10 cellular contexts compared by ENCODE assay signal in the genomic region with DNA sequence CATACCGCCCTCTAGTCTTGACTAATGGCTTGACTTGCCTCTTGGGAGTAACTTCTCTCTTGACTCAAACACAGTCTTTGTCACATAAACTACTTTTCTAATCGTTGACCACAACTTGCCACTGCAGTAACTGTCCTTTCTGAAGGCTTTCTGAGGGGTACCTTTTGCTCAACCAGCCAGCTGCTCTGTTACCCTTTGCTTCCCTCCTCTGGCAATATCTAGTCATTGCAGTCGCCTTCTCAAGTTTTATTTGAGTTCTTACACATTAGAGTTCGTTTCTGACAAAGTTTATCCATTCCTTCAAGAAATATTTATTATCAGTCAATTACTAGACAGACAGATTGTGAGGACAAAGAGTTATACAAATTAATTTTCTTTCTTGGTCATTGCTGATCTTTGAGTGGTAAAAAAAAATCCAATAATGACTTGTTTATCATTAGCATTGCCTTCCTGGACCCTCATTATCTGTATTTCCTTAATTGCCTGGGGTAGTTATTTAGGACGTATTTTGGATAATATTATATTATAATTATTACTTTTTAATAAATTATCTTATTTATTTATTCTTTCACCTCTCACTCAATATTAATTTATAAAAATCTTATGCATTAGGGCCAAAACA.
A peak's percentile ranks its signal among the peaks of the same experiment; 100 is the strongest.
DNase-seq lines count a peak whose midpoint lies in the region; ATAC-seq and TF ChIP-seq lines count a peak whose summit lies in the region.
"Had no signal": no experiment of that assay in that cellular context is flagged by ENCODE, and none has a peak within 500 bp of the region (broad histone marks: within the 10 kb centered on the region; RNA-seq: fewer than 3 reads in every experiment).

No MANE protein-coding gene starts in this region.

- intact Hi-C loops in mammary epithelial cell (cut with micrococcal nuclease) (loop anchor here (10.0 kb wide), 1 partner anchor 1548 kb away; no protein-coding TSS in a partner anchor), lower leg skin (cut with DNase I; ENCODE audit: low total_unique reads) (no loop called here)

- peak; percentile 67 for ATAC-seq in HG03095 (IDR thresholded peaks at IDR 0.05; ENCODE audit: unreplicated experiment)
- ATAC-seq: activated naive CD4-positive, alpha-beta T cell treated with anti-CD3 and anti-CD28 coated beads, Interleukin-2, amount 50 U/mL, for 72 hours had no signal

- H3K9me3 ChIP-seq in mammary epithelial cell (replicated peaks; ENCODE audit: insufficient read depth, low read length): no peaks in the 10 kb centered on the region

- H3K4me3 ChIP-seq in mammary epithelial cell (replicated peaks in 1 of 3; ENCODE audit: insufficient read depth in 1 of 3, low read depth in 2 of 3, low read length in 3 of 3) (no peak overlapping the region), lower leg skin (ENCODE audit: low read depth, poor library complexity, severe bottlenecking) (no peak overlapping the region)

- H3K4me2 ChIP-seq in mammary epithelial cell (ENCODE audit: insufficient read depth, low read depth, low read length): no peak overlapping the region

- TF ChIP-seq CTCF in mammary epithelial cell (conservative IDR thresholded peaks at IDR 0.05 in 1 of 2, IDR thresholded peaks at IDR 0.05 in 1 of 2; ENCODE audit: extremely low read depth in 1 of 2, insufficient read depth in 1 of 2, low read depth in 1 of 2, low read length in 2 of 2): peak; percentile 84 to 90
- no peak for TF ChIP-seq CTCF in lower leg skin (IDR thresholded peaks at IDR 0.05)

- no peak overlapping the region for H3K27ac ChIP-seq in mammary epithelial cell (ENCODE audit: insufficient read depth, low read depth, low read length)

- no peak overlapping the region for H3K9ac ChIP-seq in mammary epithelial cell (ENCODE audit: insufficient read depth, low read length)

- no peak for TF ChIP-seq POLR2A in lower leg skin (IDR thresholded peaks at IDR 0.05)

- H2AFZ ChIP-seq in mammary epithelial cell (ENCODE audit: low read depth, low read length): no peak overlapping the region

- peaks cover 3% of the 10 kb centered on the region for H3K27me3 ChIP-seq in mammary epithelial cell (ENCODE audit: insufficient read depth, low read length)

- WGBS in mammary epithelial cell (ENCODE audit: low coverage, missing lambda C conversion rate): 20% methylated on average over 5 of the region's 5 CpGs
- WGBS in lower leg skin, 2 donors: 21 to 29% methylated on average over 5 of the region's 5 CpGs

- DNase-seq in NCI-H2171 treated with DMSO at 0.1 percent for 48 hours (lab: John Stamatoyannopoulos, UW) (peak; percentile 41), NCI-H2171 (lab: John Stamatoyannopoulos, UW) (no peak), NCI-H524 (lab: John Stamatoyannopoulos, UW) (peak; percentile 14 to 36), mammary epithelial cell (peak; percentile 17), lung microvascular endothelial cell (ENCODE audit: low read depth in 2 of 2) (peak; percentile 4 to 7), lower leg skin (ENCODE audit: low spot score in 2 of 2) (no peak)
- DNase-seq in stimulated activated naive CD4-positive, alpha-beta T cell (lab: John Stamatoyannopoulos, UW): no peak
- DNase-seq: CD4-positive, CD25-positive, alpha-beta regulatory T cell had no signal

- CTCF ChIA-PET in mammary epithelial cell (lab: Charles Lee; ENCODE audit: low non-redundant PET): no interaction called here

- no peaks in the 10 kb centered on the region for H4K20me1 ChIP-seq in mammary epithelial cell (ENCODE audit: insufficient read depth, low read length)

- no peaks in the 10 kb centered on the region for H3K36me3 ChIP-seq in mammary epithelial cell (ENCODE audit: insufficient read depth, low read length)

- in situ Hi-C loops in mammary epithelial cell (cut with MboI; ENCODE audit: low sequenced_read_pairs in 2 of 2): loop anchor here in 1 of 2 donors (25.0 kb wide), 1 partner anchor 1555 kb away; no protein-coding TSS in a partner anchor

- H3K4me1 ChIP-seq in mammary epithelial cell (ENCODE audit: insufficient read depth, low read length): no peaks in the 10 kb centered on the region

- no TSS peak for BruUV-seq in mammary epithelial cell (replicated peaks; lab: Mats Ljungman, UMichigan)

- dilution Hi-C loops in mammary epithelial cell (cut with HindIII; ENCODE audit: low sequenced_read_pairs): no loop called here

- H3K79me2 ChIP-seq in mammary epithelial cell (ENCODE audit: insufficient read depth, low read length): no peaks in the 10 kb centered on the region

Comparison
In these comparisons a context has a peak if more than half of its experiments do, and no peak if none do; other contexts are left out.
1. DNase-seq: peak in NCI-H2171 treated with DMSO at 0.1 percent for 48 hours (single experiment), NCI-H524 (2 of 2), mammary epithelial cell (single experiment) and lung microvascular endothelial cell (2 of 2); none in NCI-H2171 (single experiment), stimulated activated naive CD4-positive, alpha-beta T cell (0 of 6) and lower leg skin (0 of 2).
2. CTCF ChIP-seq: peak in mammary epithelial cell (2 of 2); none in lower leg skin (0 of 3).